In the genomic region with DNA sequence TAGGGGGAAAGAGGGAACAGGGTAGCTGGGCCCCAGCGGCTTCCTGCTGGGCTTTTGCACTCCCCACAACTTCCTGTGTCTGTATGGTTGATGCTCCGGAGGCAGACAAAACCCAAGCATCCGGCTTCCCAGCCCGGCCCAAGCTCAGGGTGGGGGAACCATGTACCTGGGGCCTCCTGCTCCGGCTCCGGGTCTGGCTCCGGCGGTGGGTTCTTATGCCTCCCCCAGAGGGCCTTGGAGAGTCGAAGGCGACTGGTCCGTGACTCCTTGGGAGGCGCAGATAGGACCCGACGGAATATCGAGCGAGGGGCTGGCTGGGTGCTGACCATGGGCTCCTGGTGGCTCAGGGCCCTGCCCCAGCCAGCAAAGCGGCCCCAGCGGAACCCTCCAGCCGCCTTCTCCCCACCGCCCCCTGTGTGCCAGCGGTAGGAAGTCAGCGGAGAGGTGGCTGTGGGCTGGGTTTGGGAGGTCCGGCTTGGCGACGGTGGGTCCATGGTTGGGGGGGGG, we compare ENCODE assay signal across 9 cellular contexts. TPM values are rescaled to one million over a fixed set of nuclear protein-coding genes. Genes with fewer than 3 reads are reported as not detected.
A peak's percentile ranks its signal among the peaks of the same experiment; 100 is the strongest.
DNase-seq lines count a peak whose midpoint lies in the region; ATAC-seq and TF ChIP-seq lines count a peak whose summit lies in the region.
"Had no signal": no experiment of that assay in that cellular context is flagged by ENCODE, and none has a peak within 500 bp of the region (broad histone marks: within the 10 kb centered on the region; RNA-seq: fewer than 3 reads in every experiment).

No MANE protein-coding gene starts in this region.

- H3K9me3 Mint-ChIP-seq in activated naive CD8-positive, alpha-beta T cell (ENCODE audit: low read depth), result no peaks in the 10 kb centered on the region
- H3K9me3 Mint-ChIP-seq in progenitor cell of endocrine pancreas (ENCODE audit: low read depth), result no peaks in the 10 kb centered on the region
- H3K9me3 Mint-ChIP-seq: neural crest cell had no signal

- ATAC-seq in GM21526 (IDR thresholded peaks at IDR 0.05; ENCODE audit: low FRiP score, unreplicated experiment) (peak; percentile 55), psoas muscle (no peak)

- no peaks in the 10 kb centered on the region for H3K27me3 Mint-ChIP-seq in activated naive CD8-positive, alpha-beta T cell
- H3K27me3 Mint-ChIP-seq in progenitor cell of endocrine pancreas, result peaks cover 68% of the 10 kb centered on the region

- peak overlapping the region; percentile 52 for H3K4me3 ChIP-seq in psoas muscle

- H3K4me1 ChIP-seq in psoas muscle, result no peaks in the 10 kb centered on the region

- no peaks in the 10 kb centered on the region for H3K9me3 ChIP-seq in psoas muscle

- H3K4me1 Mint-ChIP-seq in activated naive CD8-positive, alpha-beta T cell (ENCODE audit: low read depth), result peaks cover 66% of the 10 kb centered on the region
- no peaks in the 10 kb centered on the region for H3K4me1 Mint-ChIP-seq in progenitor cell of endocrine pancreas (ENCODE audit: low read depth)
- H3K4me1 Mint-ChIP-seq: neural crest cell had no signal

- WGBS in psoas muscle, 3 donors, result 37 to 47% (median 46%) methylated on average over 19 to 25 of the region's 25 CpGs

- H3K4me3 Mint-ChIP-seq in activated naive CD8-positive, alpha-beta T cell, result peak overlapping the region; percentile 94
- no peak overlapping the region for H3K4me3 Mint-ChIP-seq in progenitor cell of endocrine pancreas (ENCODE audit: low read depth)
- H3K4me3 Mint-ChIP-seq: neural crest cell had no signal

- peak; percentile 56 to 90 (median 72) for DNase-seq in T-helper 1 cell
- DNase-seq in psoas muscle, result peak in 1 of 2 donors; percentile 54
- DNase-seq in progenitor cell of endocrine pancreas (ENCODE audit: low spot score, unreplicated experiment), result no peak
- no peak for DNase-seq in NCI-H128 (lab: John Stamatoyannopoulos, UW; ENCODE audit: unreplicated experiment)
- DNase-seq in DMS53 treated with DMSO at 0.1 percent for 48 hours (lab: John Stamatoyannopoulos, UW; ENCODE audit: unreplicated experiment), result no peak
- no peak for DNase-seq in COLO829 (ENCODE audit: low spot score)

- H3K27me3 ChIP-seq in psoas muscle (ENCODE audit: insufficient read depth in 3 of 3, low read length in 2 of 3), result peaks cover 0 to 9% (median 4%) of the 10 kb centered on the region in 3 donors

- no peak for TF ChIP-seq CTCF in psoas muscle (IDR thresholded peaks at IDR 0.05)
- no peak for TF ChIP-seq CTCF in progenitor cell of endocrine pancreas (IDR thresholded peaks at IDR 0.05; ENCODE audit: unreplicated experiment)

- peak overlapping the region; percentile 91 for H3K27ac Mint-ChIP-seq in activated naive CD8-positive, alpha-beta T cell
- no peak overlapping the region for H3K27ac Mint-ChIP-seq in progenitor cell of endocrine pancreas

- intact Hi-C loops in psoas muscle (cut with DNase I), result no loop called here

- H3K36me3 ChIP-seq in psoas muscle (ENCODE audit: insufficient read depth in 1 of 2, low read depth in 1 of 2), result no peaks in the 10 kb centered on the region

- no peak overlapping the region for H3K27ac ChIP-seq in psoas muscle

- H3K36me3 Mint-ChIP-seq in activated naive CD8-positive, alpha-beta T cell, result peaks cover 4% of the 10 kb centered on the region
- no peaks in the 10 kb centered on the region for H3K36me3 Mint-ChIP-seq in progenitor cell of endocrine pancreas (ENCODE audit: insufficient read depth)

RNA-seq across cellular contexts. Expression of a gene that starts 0.4 kb away (rescaled TPM):
- total RNA-seq in psoas muscle (1 to 10 TPM in 2 of 4 donors, under 1 TPM in 2; 0.47 to 2.0 (median 1.0) TPM), progenitor cell of endocrine pancreas (not detected in 2 replicates)
- polyA plus RNA-seq in psoas muscle, result under 1 TPM; 0.21 to 0.47 (median 0.34) TPM
- total RNA-seq: neural crest cell had no signal

RNA-seq across cellular contexts. Expression of a gene that starts 14.2 kb away (rescaled TPM):
- total RNA-seq in psoas muscle (10 to 100 TPM; 16.6 to 39.1 (median 25.8) TPM), progenitor cell of endocrine pancreas (60.6 and 61.6 TPM in 2 replicates)
- 10 to 100 TPM; 16.6 to 22.9 (median 20.7) TPM for polyA plus RNA-seq in psoas muscle

RNA-seq across cellular contexts. Expression of a gene that starts 15.4 kb away (rescaled TPM):
- total RNA-seq in psoas muscle (not detected), progenitor cell of endocrine pancreas (not detected in 2 replicates)
- polyA plus RNA-seq in psoas muscle, result not detected
- total RNA-seq: neural crest cell had no signal

RNA-seq across cellular contexts. Expression of a gene that starts 44.4 kb away (rescaled TPM):
- under 1 TPM in 1 of 4 donors, not detected in 3; 0.29 TPM for total RNA-seq in psoas muscle
- under 1 TPM; 0.04 to 0.30 (median 0.17) TPM for polyA plus RNA-seq in psoas muscle
- not detected in 2 replicates for total RNA-seq in progenitor cell of endocrine pancreas
- total RNA-seq: neural crest cell had no signal

RNA-seq across cellular contexts. Expression of a gene that starts 45.1 kb away (rescaled TPM):
- 10 to 100 TPM; 37.3 to 66.2 (median 54.3) TPM for total RNA-seq in psoas muscle
- polyA plus RNA-seq in psoas muscle, result 10 to 100 TPM; 34.6 to 72.9 (median 46.7) TPM
- total RNA-seq in progenitor cell of endocrine pancreas, result 208 and 228 TPM in 2 replicates

Comparison
In these comparisons a context has a peak if more than half of its experiments do, and no peak if none do; other contexts are left out.
1. DNase-seq: peak in T-helper 1 cell (5 of 5); none in progenitor cell of endocrine pancreas (single experiment), NCI-H128 (single experiment), DMS53 treated with DMSO at 0.1 percent for 48 hours (single experiment) and COLO829 (single experiment).